Comparison of ENCODE assay signal across 1 cellular context in genomic region chr6:165755583-165755982, GRCh38.
TF ChIP-seq lines count a peak whose summit lies in the region.

No MANE protein-coding gene starts in this region.

TF ChIP-seq in GM23338, 12 proteins besides CTCF, POLR2A, EP300 and RAD21 (continued from another document):
- no peak for TF ChIP-seq ZNF462 (CRISPR knock-in tag; IDR thresholded peaks at IDR 0.05)
- TF ChIP-seq, protein P1, sequence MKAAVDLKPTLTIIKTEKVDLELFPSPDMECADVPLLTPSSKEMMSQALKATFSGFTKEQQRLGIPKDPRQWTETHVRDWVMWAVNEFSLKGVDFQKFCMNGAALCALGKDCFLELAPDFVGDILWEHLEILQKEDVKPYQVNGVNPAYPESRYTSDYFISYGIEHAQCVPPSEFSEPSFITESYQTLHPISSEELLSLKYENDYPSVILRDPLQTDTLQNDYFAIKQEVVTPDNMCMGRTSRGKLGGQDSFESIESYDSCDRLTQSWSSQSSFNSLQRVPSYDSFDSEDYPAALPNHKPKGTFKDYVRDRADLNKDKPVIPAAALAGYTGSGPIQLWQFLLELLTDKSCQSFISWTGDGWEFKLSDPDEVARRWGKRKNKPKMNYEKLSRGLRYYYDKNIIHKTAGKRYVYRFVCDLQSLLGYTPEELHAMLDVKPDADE (IDR thresholded peaks at IDR 0.05): no peak
- TF ChIP-seq, protein P2, sequence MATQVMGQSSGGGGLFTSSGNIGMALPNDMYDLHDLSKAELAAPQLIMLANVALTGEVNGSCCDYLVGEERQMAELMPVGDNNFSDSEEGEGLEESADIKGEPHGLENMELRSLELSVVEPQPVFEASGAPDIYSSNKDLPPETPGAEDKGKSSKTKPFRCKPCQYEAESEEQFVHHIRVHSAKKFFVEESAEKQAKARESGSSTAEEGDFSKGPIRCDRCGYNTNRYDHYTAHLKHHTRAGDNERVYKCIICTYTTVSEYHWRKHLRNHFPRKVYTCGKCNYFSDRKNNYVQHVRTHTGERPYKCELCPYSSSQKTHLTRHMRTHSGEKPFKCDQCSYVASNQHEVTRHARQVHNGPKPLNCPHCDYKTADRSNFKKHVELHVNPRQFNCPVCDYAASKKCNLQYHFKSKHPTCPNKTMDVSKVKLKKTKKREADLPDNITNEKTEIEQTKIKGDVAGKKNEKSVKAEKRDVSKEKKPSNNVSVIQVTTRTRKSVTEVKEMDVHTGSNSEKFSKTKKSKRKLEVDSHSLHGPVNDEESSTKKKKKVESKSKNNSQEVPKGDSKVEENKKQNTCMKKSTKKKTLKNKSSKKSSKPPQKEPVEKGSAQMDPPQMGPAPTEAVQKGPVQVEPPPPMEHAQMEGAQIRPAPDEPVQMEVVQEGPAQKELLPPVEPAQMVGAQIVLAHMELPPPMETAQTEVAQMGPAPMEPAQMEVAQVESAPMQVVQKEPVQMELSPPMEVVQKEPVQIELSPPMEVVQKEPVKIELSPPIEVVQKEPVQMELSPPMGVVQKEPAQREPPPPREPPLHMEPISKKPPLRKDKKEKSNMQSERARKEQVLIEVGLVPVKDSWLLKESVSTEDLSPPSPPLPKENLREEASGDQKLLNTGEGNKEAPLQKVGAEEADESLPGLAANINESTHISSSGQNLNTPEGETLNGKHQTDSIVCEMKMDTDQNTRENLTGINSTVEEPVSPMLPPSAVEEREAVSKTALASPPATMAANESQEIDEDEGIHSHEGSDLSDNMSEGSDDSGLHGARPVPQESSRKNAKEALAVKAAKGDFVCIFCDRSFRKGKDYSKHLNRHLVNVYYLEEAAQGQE (IDR thresholded peaks at IDR 0.05; ENCODE audit: unreplicated experiment): no peak
